Comparison of ENCODE assay signal across 30 cellular contexts in genomic region chr16:51573191-51573590, GRCh38.
"Had no signal": no experiment of that assay in that cellular context is flagged by ENCODE, and none has a peak within 500 bp of the region (broad histone marks: within the 10 kb centered on the region; RNA-seq: fewer than 3 reads in every experiment).

No MANE protein-coding gene starts in this region.

- DNase-seq: activated CD4-positive, alpha-beta T cell treated with anti-CD3 and anti-CD28 coated beads, Interleukin-2, amount 10 ng/mL, durations not matched to agents 24 days and 14 days; activated CD4-positive, alpha-beta T cell treated with anti-CD3 and anti-CD28 coated beads, Interleukin-2, amount 50 U/mL, for 4 hours; activated CD8-positive, alpha-beta T cell treated with anti-CD3 and anti-CD28 coated beads for 36 hours; activated effector memory CD4-positive, alpha-beta T cell treated with anti-CD3 and anti-CD28 coated beads, Interleukin-2, amount 50 U/mL, for 16 hours; activated naive CD4-positive, alpha-beta T cell; activated naive CD4-positive, alpha-beta T cell treated with anti-CD3 and anti-CD28 coated beads, Interleukin-2, amount 50 U/mL, for 16 hours; activated naive CD8-positive, alpha-beta T cell treated with anti-CD3 and anti-CD28 coated beads for 36 hours; activated T-cell treated with anti-CD3 and anti-CD28 coated beads, Interleukin-2, amount 50 U/mL, for 1 hour; activated T-cell treated with anti-CD3 and anti-CD28 coated beads, Interleukin-2, amount 50 U/mL, for 72 hours; amygdala; MM.1S; NCI-H1092 treated with DMSO at 0.1 percent for 48 hours; NCI-H1417; NCI-H187 treated with DMSO at 0.1 percent for 48 hours; NCI-H2081; NCI-H2171 treated with DMSO at 0.1 percent for 48 hours; NCI-H2227 treated with DMSO at 0.1 percent for 48 hours; NCI-H446; NCI-H510A treated with DMSO at 0.1 percent for 48 hours; NCI-H526 treated with DMSO at 0.1 percent for 48 hours; NCI-H774; Right ventricle myocardium superior; SW 1271; T-helper 1 cell; T-helper 2 cell; T-helper 9 cell had no signal

- H3K36me3 Mint-ChIP-seq: activated naive CD8-positive, alpha-beta T cell treated with anti-CD3 and anti-CD28 coated beads for 36 hours had no signal

- H3K4me3 ChIP-seq: ascending aorta, cardiac muscle cell had no signal

- H3K27me3 ChIP-seq: ascending aorta, cardiac muscle cell had no signal

- H3K27me3 Mint-ChIP-seq: activated CD4-positive, alpha-beta T cell treated with anti-CD3 and anti-CD28 coated beads, Interleukin-2, amount 10 ng/mL, durations not matched to agents 24 days and 14 days; activated CD8-positive, alpha-beta T cell treated with anti-CD3 and anti-CD28 coated beads for 36 hours; activated naive CD8-positive, alpha-beta T cell treated with anti-CD3 and anti-CD28 coated beads for 36 hours; activated T-helper 17 cell treated with anti-CD3 and anti-CD28 coated beads, Interleukin-2, amount 50 U/mL, for 72 hours; central memory CD8-positive, alpha-beta T cell had no signal

- ATAC-seq: activated CD8-positive, alpha-beta T cell treated with anti-CD3 and anti-CD28 coated beads for 36 hours; activated T-cell treated with anti-CD3 and anti-CD28 coated beads, Interleukin-2, amount 50 U/mL, for 72 hours; activated T-helper 17 cell treated with anti-CD3 and anti-CD28 coated beads, Interleukin-2, amount 50 U/mL, for 72 hours had no signal

- H3K27ac ChIP-seq: ascending aorta, cardiac muscle cell had no signal

- H3K36me3 ChIP-seq: ascending aorta, cardiac muscle cell had no signal

- H3K4me1 Mint-ChIP-seq: activated CD4-positive, alpha-beta T cell treated with anti-CD3 and anti-CD28 coated beads, Interleukin-2, amount 10 ng/mL, durations not matched to agents 24 days and 14 days; activated naive CD8-positive, alpha-beta T cell treated with anti-CD3 and anti-CD28 coated beads for 36 hours; activated T-helper 17 cell treated with anti-CD3 and anti-CD28 coated beads, Interleukin-2, amount 50 U/mL, for 72 hours; central memory CD8-positive, alpha-beta T cell had no signal

- H3K4me1 ChIP-seq: ascending aorta had no signal

- H3K4me3 Mint-ChIP-seq: activated CD4-positive, alpha-beta T cell treated with anti-CD3 and anti-CD28 coated beads, Interleukin-2, amount 10 ng/mL, durations not matched to agents 24 days and 14 days; activated CD8-positive, alpha-beta T cell treated with anti-CD3 and anti-CD28 coated beads for 36 hours; activated naive CD8-positive, alpha-beta T cell treated with anti-CD3 and anti-CD28 coated beads for 36 hours; activated T-cell treated with anti-CD3 and anti-CD28 coated beads, Interleukin-2, amount 50 U/mL, for 72 hours; activated T-helper 17 cell treated with anti-CD3 and anti-CD28 coated beads, Interleukin-2, amount 50 U/mL, for 72 hours; central memory CD8-positive, alpha-beta T cell had no signal

- H3K27ac Mint-ChIP-seq: activated CD4-positive, alpha-beta T cell treated with anti-CD3 and anti-CD28 coated beads, Interleukin-2, amount 10 ng/mL, durations not matched to agents 24 days and 14 days; activated CD8-positive, alpha-beta T cell treated with anti-CD3 and anti-CD28 coated beads for 36 hours; activated naive CD8-positive, alpha-beta T cell treated with anti-CD3 and anti-CD28 coated beads for 36 hours; activated T-cell treated with anti-CD3 and anti-CD28 coated beads, Interleukin-2, amount 50 U/mL, for 72 hours; activated T-helper 17 cell treated with anti-CD3 and anti-CD28 coated beads, Interleukin-2, amount 50 U/mL, for 72 hours had no signal
